19 cellular contexts compared by ENCODE assay signal in the genomic region with DNA sequence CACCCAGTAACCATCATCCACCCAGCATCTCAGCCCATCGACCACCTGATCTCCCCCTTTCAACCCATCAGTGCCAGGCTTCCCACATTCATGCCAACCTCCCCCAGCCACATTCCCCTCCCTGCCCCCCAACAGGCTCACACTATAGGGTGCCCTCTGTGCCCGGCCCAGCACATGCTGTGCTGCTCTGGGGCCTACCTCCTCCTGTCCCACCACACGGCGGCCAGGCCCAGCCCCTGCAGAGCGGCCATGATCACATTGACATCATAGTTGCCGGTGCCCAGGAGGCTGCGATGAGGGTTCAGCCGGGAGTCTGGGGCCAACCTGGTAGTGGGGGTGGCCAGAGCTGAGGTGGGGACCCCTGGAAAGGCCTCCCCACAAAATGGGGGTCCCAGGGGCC. TPM values are rescaled to one million over a fixed set of nuclear protein-coding genes. Genes with fewer than 3 reads are reported as not detected.
"Had no signal": no experiment of that assay in that cellular context is flagged by ENCODE, and none has a peak within 500 bp of the region (broad histone marks: within the 10 kb centered on the region; RNA-seq: fewer than 3 reads in every experiment).

No MANE protein-coding gene starts in this region.

- H3K9me3 Mint-ChIP-seq: activated T-cell treated with anti-CD3 and anti-CD28 coated beads, Interleukin-2, amount 50 U/mL, for 72 hours had no signal

- H3K4me1 ChIP-seq: pancreas had no signal

- H3K4me3 Mint-ChIP-seq: activated T-cell treated with anti-CD3 and anti-CD28 coated beads, Interleukin-2, amount 50 U/mL, for 72 hours; naive thymus-derived CD4-positive, alpha-beta T cell had no signal

- H3K9ac ChIP-seq: SK-N-SH had no signal

- ATAC-seq: activated T-cell treated with anti-CD3 and anti-CD28 coated beads, Interleukin-2, amount 50 U/mL, for 72 hours; naive thymus-derived CD4-positive, alpha-beta T cell; pancreas had no signal

- H3K9me3 ChIP-seq: neutrophil, pancreas, SK-N-SH had no signal

- H3K36me3 ChIP-seq: brain microvascular endothelial cell, pancreas had no signal

- H3K27ac ChIP-seq: brain microvascular endothelial cell, coronary artery, neutrophil, pancreas had no signal

- H3K27ac Mint-ChIP-seq: activated T-cell treated with anti-CD3 and anti-CD28 coated beads, Interleukin-2, amount 50 U/mL, for 72 hours had no signal

- H3K4me3 ChIP-seq: coronary artery, pancreas had no signal

- FAIRE-seq: frontal cortex, pancreas had no signal

- DNase-seq: activated T-cell treated with anti-CD3 and anti-CD28 coated beads, Interleukin-2, amount 50 U/mL, for 72 hours; anterior cingulate cortex; brain microvascular endothelial cell; central memory CD4-positive, alpha-beta T cell; erythroblast; head of caudate nucleus; kidney glomerular epithelial cell; mesendoderm; naive thymus-derived CD4-positive, alpha-beta T cell; SK-N-SH; stimulated activated naive CD4-positive, alpha-beta T cell; T1000 had no signal

RNA-seq across cellular contexts. Expression of a gene that starts 6.3 kb away (rescaled TPM):
- total RNA-seq: activated CD8-positive, alpha-beta memory T cell treated with anti-CD3 and anti-CD28 coated beads for 36 hours; activated T-cell treated with anti-CD3 and anti-CD28 coated beads, Interleukin-2, amount 50 U/mL, for 72 hours; mucosa of gallbladder; naive thymus-derived CD4-positive, alpha-beta T cell; ureter had no signal
- polyA plus RNA-seq: naive thymus-derived CD4-positive, alpha-beta T cell had no signal
